In the genomic region with DNA sequence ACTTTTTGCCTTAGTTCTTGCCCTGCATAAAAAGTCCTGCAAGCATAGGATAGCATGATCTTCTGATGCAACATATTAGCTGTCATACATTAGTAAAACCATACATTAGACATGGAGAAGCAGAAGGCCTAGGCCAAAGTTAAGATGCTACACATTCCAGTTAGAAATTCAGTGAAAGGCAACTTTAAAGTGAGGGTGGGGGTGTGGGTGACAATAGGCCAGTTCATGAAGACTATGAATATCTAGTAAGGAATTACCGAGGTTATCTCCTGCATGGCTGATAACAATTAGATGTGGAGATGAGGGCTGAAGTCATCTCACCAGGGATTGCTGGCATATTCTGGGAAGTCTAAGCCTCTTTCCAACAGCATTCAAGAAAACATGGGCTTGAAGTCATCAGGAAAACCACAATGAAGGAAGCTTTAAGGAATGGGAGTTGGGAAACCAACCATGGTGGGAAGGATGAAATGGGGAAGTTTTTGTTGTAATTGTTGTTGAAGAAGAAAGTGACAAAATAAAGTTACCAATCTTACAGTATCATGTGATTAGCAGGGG, we compare ENCODE assay signal across 12 cellular contexts.
DNase-seq lines count a peak whose midpoint lies in the region; ATAC-seq and TF ChIP-seq lines count a peak whose summit lies in the region.
"Had no signal": no experiment of that assay in that cellular context is flagged by ENCODE, and none has a peak within 500 bp of the region (broad histone marks: within the 10 kb centered on the region; RNA-seq: fewer than 3 reads in every experiment).

No MANE protein-coding gene starts in this region.

- peaks cover 45% of the 10 kb centered on the region for H3K4me1 ChIP-seq in osteoblast (ENCODE audit: insufficient read depth, low read length)

- TF ChIP-seq CTCF in HFFc6 (IDR thresholded peaks at IDR 0.05) (no peak), osteoblast (IDR thresholded peaks at IDR 0.05; ENCODE audit: extremely low read depth, low read depth, low read length) (no peak)

- H4K20me1 ChIP-seq in osteoblast (ENCODE audit: insufficient read depth, low read length) = no peaks in the 10 kb centered on the region

- H3K27ac ChIP-seq in osteoblast (ENCODE audit: low read depth, low read length) = peak overlapping the region; percentile 97

- H3K4me2 ChIP-seq in osteoblast (ENCODE audit: insufficient read depth, low read length) = peak overlapping the region; percentile 66

- H3K4me3 Mint-ChIP-seq in HFFc6 = no peak overlapping the region
- H3K4me3 Mint-ChIP-seq: activated T-cell treated with anti-CD3 and anti-CD28 coated beads, Interleukin-2, amount 50 U/mL, for 72 hours had no signal

- peaks cover 13% of the 10 kb centered on the region for H3K79me2 ChIP-seq in osteoblast (ENCODE audit: insufficient read depth, low read length)

- H3K27ac Mint-ChIP-seq in HFFc6 = peak overlapping the region; percentile 18; the same call in 1 of the 2 replicates

- H3K27me3 Mint-ChIP-seq in HFFc6 (ENCODE audit: insufficient read depth) = no peaks in the 10 kb centered on the region

- H2AFZ ChIP-seq in osteoblast (ENCODE audit: low read length) = no peak overlapping the region

- ATAC-seq in HG03135 (IDR thresholded peaks at IDR 0.05; ENCODE audit: unreplicated experiment) = no peak
- ATAC-seq: activated T-cell treated with anti-CD3 and anti-CD28 coated beads, Interleukin-2, amount 50 U/mL, for 72 hours had no signal

- H3K36me3 Mint-ChIP-seq in HFFc6 (ENCODE audit: low read depth) = no peaks in the 10 kb centered on the region

- peak overlapping the region; percentile 24 for H3K4me3 ChIP-seq in osteoblast (ENCODE audit: insufficient read depth, low read length)

- DNase-seq in AG20443 (ENCODE audit: low spot score) = peak; percentile 72
- DNase-seq in HFFc6 = peak; percentile 5
- peak; percentile 77 for DNase-seq in fibroblast of gingiva (ENCODE audit: low read depth)
- DNase-seq in osteoblast (ENCODE audit: insufficient read length, low spot score, missing footprints) = no peak
- DNase-seq in cerebellum (ENCODE audit: low spot score) = no peak
- DNase-seq in stimulated activated CD4-positive, alpha-beta T cell treated with anti-CD3 and anti-CD28 coated beads, Interleukin-4, amount 100 ng/mL, for 24 hours = no peak
- no peak for DNase-seq in DMS 273 treated with DMSO at 0.1 percent for 48 hours (lab: John Stamatoyannopoulos, UW)
- DNase-seq: activated T-cell treated with anti-CD3 and anti-CD28 coated beads, Interleukin-2, amount 50 U/mL, for 72 hours; head of caudate nucleus; NCI-H1048; NCI-H446 treated with DMSO at 0.1 percent for 48 hours had no signal

- H3K9me3 ChIP-seq in osteoblast (ENCODE audit: low read depth, low read length) = no peaks in the 10 kb centered on the region

- peaks cover 34% of the 10 kb centered on the region for H3K4me1 Mint-ChIP-seq in HFFc6 (ENCODE audit: low read depth)

- H3K9me3 Mint-ChIP-seq in HFFc6 = no peaks in the 10 kb centered on the region
- H3K9me3 Mint-ChIP-seq: activated T-cell treated with anti-CD3 and anti-CD28 coated beads, Interleukin-2, amount 50 U/mL, for 72 hours had no signal

- H3K36me3 ChIP-seq in osteoblast (ENCODE audit: insufficient read depth, low read length) = no peaks in the 10 kb centered on the region

- no peaks in the 10 kb centered on the region for H3K27me3 ChIP-seq in osteoblast (ENCODE audit: insufficient read depth, low read length)

Comparison
In these comparisons a context has a peak if more than half of its experiments do, and no peak if none do; other contexts are left out.
1. DNase-seq: peak in AG20443 (single experiment), HFFc6 (single experiment) and fibroblast of gingiva (single experiment); none in osteoblast (single experiment), cerebellum (single experiment), stimulated activated CD4-positive, alpha-beta T cell treated with anti-CD3 and anti-CD28 coated beads, Interleukin-4, amount 100 ng/mL, for 24 hours (single experiment) and DMS 273 treated with DMSO at 0.1 percent for 48 hours (single experiment).